ENCODE assay signal across 19 cellular contexts in the genomic region with DNA sequence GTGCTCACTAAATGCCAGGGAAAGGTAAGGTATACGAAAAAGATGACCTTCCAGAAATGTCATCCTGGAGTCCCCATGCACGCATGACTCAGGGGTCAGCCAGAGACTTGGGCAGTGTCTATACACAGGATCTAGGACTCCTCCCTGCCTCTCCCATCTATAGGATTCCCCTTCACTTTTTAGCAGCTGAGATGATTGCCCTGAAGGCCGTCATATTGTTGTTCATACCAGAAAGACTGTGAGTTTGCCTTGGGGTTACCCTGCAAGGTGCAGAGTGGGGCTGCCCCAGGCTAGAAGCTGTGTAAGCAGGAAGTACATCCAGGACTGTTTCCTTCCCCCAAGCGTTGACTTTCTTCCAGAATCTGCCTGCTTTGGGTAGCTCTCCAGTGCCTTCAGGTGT.
"Had no signal": no experiment of that assay in that cellular context is flagged by ENCODE, and none has a peak within 500 bp of the region (broad histone marks: within the 10 kb centered on the region; RNA-seq: fewer than 3 reads in every experiment).

No MANE protein-coding gene starts in this region.

- H3K36me3 Mint-ChIP-seq: immature natural killer cell, mesothelial cell of epicardium had no signal

- H3K4me3 ChIP-seq: coronary artery, dorsolateral prefrontal cortex, esophagus muscularis mucosa, gastroesophageal sphincter, heart left ventricle, hepatocyte, left lung, lower lobe of right lung, mucosa of descending colon had no signal

- H3K36me3 ChIP-seq: esophagus muscularis mucosa, gastroesophageal sphincter, heart left ventricle, left lung, lower lobe of right lung had no signal

- H3K4me1 ChIP-seq: esophagus muscularis mucosa, foreskin keratinocyte, gastroesophageal sphincter, heart left ventricle, left lung, lower lobe of right lung had no signal

- H3K9me3 Mint-ChIP-seq: immature natural killer cell had no signal

- H3K9me3 ChIP-seq: esophagus muscularis mucosa, gastroesophageal sphincter, heart left ventricle, left lung, lower lobe of right lung, mucosa of descending colon had no signal

- ATAC-seq: foreskin keratinocyte, gastroesophageal sphincter, heart left ventricle, left cardiac atrium, left lung, left ventricle myocardium superior, lower lobe of right lung, mucosa of descending colon had no signal

- DNase-seq: dermis blood vessel endothelial cell; dorsolateral prefrontal cortex; effector CD4-positive, alpha-beta T cell; effector memory CD4-positive, alpha-beta T cell; foreskin keratinocyte; heart left ventricle; hypothalamus; immature natural killer cell; left cardiac atrium; left lung; left ventricle myocardium superior; lower lobe of right lung; mesenchymal stem cell; mucosa of descending colon had no signal

- H3K27me3 ChIP-seq: foreskin keratinocyte, gastroesophageal sphincter, hepatocyte, left lung had no signal

- H3K4me3 Mint-ChIP-seq: immature natural killer cell, mesothelial cell of epicardium had no signal

- H3K27ac Mint-ChIP-seq: immature natural killer cell, mesothelial cell of epicardium had no signal

- H3K27ac ChIP-seq: coronary artery, dorsolateral prefrontal cortex, esophagus muscularis mucosa, foreskin keratinocyte, gastroesophageal sphincter, heart left ventricle, hepatocyte, left lung, lower lobe of right lung had no signal

- H3K4me1 Mint-ChIP-seq: mesothelial cell of epicardium had no signal
